Comparison of ENCODE assay signal across 11 cellular contexts in the genomic region with DNA sequence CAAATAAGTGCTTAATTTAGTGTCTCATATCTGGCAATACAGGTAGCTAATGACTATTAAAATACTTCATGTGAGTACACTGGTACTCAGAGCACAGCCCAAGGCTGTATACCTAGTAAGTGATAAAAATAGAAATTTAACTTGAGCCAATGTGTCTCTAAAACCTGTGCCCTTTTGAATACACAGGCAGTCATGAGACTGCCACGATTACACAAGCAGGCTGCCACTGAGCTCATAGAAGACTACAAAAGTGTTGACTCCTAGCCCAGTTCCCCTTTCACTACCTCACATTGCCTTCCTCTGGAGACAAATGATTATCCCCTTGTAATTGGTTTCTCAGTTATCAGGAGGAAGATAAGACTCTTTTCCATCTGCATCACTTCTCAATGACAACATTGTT.
DNase-seq lines count a peak whose midpoint lies in the region; ATAC-seq, FAIRE-seq and TF ChIP-seq lines count a peak whose summit lies in the region.
"Had no signal": no experiment of that assay in that cellular context is flagged by ENCODE, and none has a peak within 500 bp of the region (broad histone marks: within the 10 kb centered on the region; RNA-seq: fewer than 3 reads in every experiment).

No MANE protein-coding gene starts in this region.

- DNase-seq in A549 (ENCODE audit: low read depth in 1 of 2, low spot score in 1 of 2) (peak; percentile 8 to 71), MG63 (peak; percentile 10), MCF 10A (ENCODE audit: unreplicated experiment) (peak; percentile 81), right lobe of liver (peak in 2 of 3 donors; percentile 29 to 58), NCI-H146 treated with DMSO at 0.1 percent for 48 hours (lab: John Stamatoyannopoulos, UW; ENCODE audit: unreplicated experiment) (no peak), natural killer cell (no peak)
- DNase-seq in activated T-cell treated with anti-CD3 and anti-CD28 coated beads, Interleukin-2, amount 50 U/mL, for 72 hours = no peak
- DNase-seq: CD4-positive, alpha-beta T cell; dermis blood vessel endothelial cell had no signal

- H3K27ac ChIP-seq in A549 (peak overlapping the region; percentile 77 to 84), right lobe of liver (no peak overlapping the region)

- peak; percentile 13 for FAIRE-seq in A549 (lab: Jason Lieb, UNC)

- TF ChIP-seq POLR2A in A549 (IDR thresholded peaks at IDR 0.05; ENCODE audit: low read length) (no peak), right lobe of liver (IDR thresholded peaks at IDR 0.05) (no peak)

- no peaks in the 10 kb centered on the region for H3K36me3 ChIP-seq in MG63
- no peaks in the 10 kb centered on the region for H3K36me3 ChIP-seq in right lobe of liver

- H3K4me1 Mint-ChIP-seq in MCF 10A (ENCODE audit: insufficient read depth, unreplicated experiment) (peaks cover 16% of the 10 kb centered on the region), natural killer cell (no peaks in the 10 kb centered on the region)
- no peaks in the 10 kb centered on the region for H3K4me1 Mint-ChIP-seq in activated T-cell treated with anti-CD3 and anti-CD28 coated beads, Interleukin-2, amount 50 U/mL, for 72 hours (ENCODE audit: low read depth)
- H3K4me1 Mint-ChIP-seq: memory B cell had no signal

- CTCF ChIA-PET in A549 (lab: Yijun Ruan, JAX) (interaction anchor here (0.6 to 1.9 kb wide), 2 partner anchors 12 to 969 kb away, joined by 4 read pairs; no protein-coding TSS in a partner anchor), MCF 10A (lab: Yijun Ruan, JAX) (interaction anchor here (0.7 kb wide), 1 partner anchor 494 kb away, joined by 4 read pairs; no protein-coding TSS in a partner anchor)

- POLR2A ChIA-PET in A549 (lab: Yijun Ruan, JAX) = interaction anchor here (1.0 to 1.9 kb wide), 5 partner anchors 65 to 415 kb away, joined by 3 to 34 read pairs (median 5); a partner anchor contains a TSS
- POLR2A ChIA-PET in MCF 10A (lab: Yijun Ruan, JAX) = interaction anchor here (0.6 to 3.5 kb wide), 12 partner anchors 10 to 144 kb away, joined by 3 to 20 read pairs (median 4); no protein-coding TSS in a partner anchor

- H3K9me3 ChIP-seq in A549 = peaks cover 8% of the 10 kb centered on the region; the same call in 1 of the 3 replicates
- no peaks in the 10 kb centered on the region for H3K9me3 ChIP-seq in MG63
- H3K9me3 ChIP-seq in right lobe of liver = no peaks in the 10 kb centered on the region

- intact Hi-C loops in MCF 10A (cut with micrococcal nuclease) = no loop called here
- intact Hi-C loops in right lobe of liver (cut with DNase I) = no loop called here
- intact Hi-C loops in natural killer cell (cut with micrococcal nuclease) = no loop called here

- H3K27me3 Mint-ChIP-seq in MCF 10A (ENCODE audit: insufficient read depth, unreplicated experiment) (no peaks in the 10 kb centered on the region), natural killer cell (ENCODE audit: low read depth in 2 of 2) (no peaks in the 10 kb centered on the region)
- no peaks in the 10 kb centered on the region for H3K27me3 Mint-ChIP-seq in activated T-cell treated with anti-CD3 and anti-CD28 coated beads, Interleukin-2, amount 50 U/mL, for 72 hours (ENCODE audit: low read depth)
- H3K27me3 Mint-ChIP-seq: CD4-positive, alpha-beta T cell; memory B cell had no signal

- WGBS in A549 (ENCODE audit: missing lambda C conversion rate) = 19% methylated on average over 1 of the region's 1 CpG
- 20% methylated on average over 1 of the region's 1 CpG for WGBS in right lobe of liver (ENCODE audit: insufficient coverage, low coverage, low lambda C conversion rate, missing lambda C conversion rate)

- TF ChIP-seq CTCF in A549 (IDR thresholded peaks at IDR 0.05) (no peak), MCF 10A (IDR thresholded peaks at IDR 0.05; ENCODE audit: unreplicated experiment) (no peak), right lobe of liver (IDR thresholded peaks at IDR 0.05) (no peak), natural killer cell (IDR thresholded peaks at IDR 0.05) (no peak)

- TF ChIP-seq EP300 in A549 (IDR thresholded peaks at IDR 0.05) = no peak

- H3K27ac Mint-ChIP-seq in MCF 10A (ENCODE audit: low read depth, unreplicated experiment) = peak overlapping the region; percentile 68
- H3K27ac Mint-ChIP-seq in activated T-cell treated with anti-CD3 and anti-CD28 coated beads, Interleukin-2, amount 50 U/mL, for 72 hours = no peak overlapping the region
- H3K27ac Mint-ChIP-seq in natural killer cell = no peak overlapping the region
- H3K27ac Mint-ChIP-seq: CD4-positive, alpha-beta T cell; memory B cell had no signal

- TF ChIP-seq RAD21 in A549 (conservative IDR thresholded peaks at IDR 0.05 in 1 of 2, IDR thresholded peaks at IDR 0.05 in 1 of 2) = no peak

- H3K4me2 ChIP-seq in A549 = peak overlapping the region; percentile 63

- no peaks in the 10 kb centered on the region for H3K36me3 Mint-ChIP-seq in MCF 10A (ENCODE audit: insufficient read depth, unreplicated experiment)
- H3K36me3 Mint-ChIP-seq in activated T-cell treated with anti-CD3 and anti-CD28 coated beads, Interleukin-2, amount 50 U/mL, for 72 hours (ENCODE audit: insufficient read depth in 2 of 2) = no peaks in the 10 kb centered on the region
- H3K36me3 Mint-ChIP-seq in natural killer cell = no peaks in the 10 kb centered on the region
- H3K36me3 Mint-ChIP-seq: memory B cell had no signal

- H3K4me1 ChIP-seq in A549 (peaks cover 28% of the 10 kb centered on the region), right lobe of liver (no peaks in the 10 kb centered on the region)

- H3K9me3 Mint-ChIP-seq in MCF 10A (ENCODE audit: unreplicated experiment) = peaks cover 13% of the 10 kb centered on the region
- peaks cover 0 to 4% of the 10 kb centered on the region in 2 donors for H3K9me3 Mint-ChIP-seq in activated T-cell treated with anti-CD3 and anti-CD28 coated beads, Interleukin-2, amount 50 U/mL, for 72 hours
- peaks cover 2 to 4% of the 10 kb centered on the region in 2 donors for H3K9me3 Mint-ChIP-seq in natural killer cell

- H3K4me3 Mint-ChIP-seq in MCF 10A (ENCODE audit: unreplicated experiment) = peak overlapping the region; percentile 22
- no peak overlapping the region for H3K4me3 Mint-ChIP-seq in activated T-cell treated with anti-CD3 and anti-CD28 coated beads, Interleukin-2, amount 50 U/mL, for 72 hours
- no peak overlapping the region for H3K4me3 Mint-ChIP-seq in natural killer cell
- H3K4me3 Mint-ChIP-seq: CD4-positive, alpha-beta T cell; memory B cell had no signal

- BruUV-seq in MCF 10A (replicated peaks; lab: Mats Ljungman, UMichigan) = no TSS peak

- H3K27me3 ChIP-seq in MG63 (no peaks in the 10 kb centered on the region), right lobe of liver (no peaks in the 10 kb centered on the region)

- peak; percentile 79 for ATAC-seq in A549
- ATAC-seq in right lobe of liver = peak; percentile 45 to 87 (median 83)
- ATAC-seq in GM18867 (IDR thresholded peaks at IDR 0.05; ENCODE audit: unreplicated experiment) = no peak
- ATAC-seq in activated T-cell treated with anti-CD3 and anti-CD28 coated beads, Interleukin-2, amount 50 U/mL, for 72 hours (replicated peaks in 1 of 2) = no peak
- no peak for ATAC-seq in natural killer cell

- H3K4me3 ChIP-seq in A549 (no peak overlapping the region), MG63 (no peak overlapping the region), right lobe of liver (no peak overlapping the region)

TF ChIP-seq in A549, 52 proteins besides CTCF, POLR2A, EP300 and RAD21:
- TF ChIP-seq RNF2 (IDR thresholded peaks at IDR 0.05; ENCODE audit: borderline replicate concordance, low read depth) (no peak), CEBPB (IDR thresholded peaks at IDR 0.05) (peak in 1 of 2 experiments; percentile 7; a peak in 1 of 4 replicates), SREBF2 (IDR thresholded peaks at IDR 0.05) (no peak), MAZ (IDR thresholded peaks at IDR 0.05; ENCODE audit: borderline replicate concordance, low read depth, low read length) (no peak), MAFK (IDR thresholded peaks at IDR 0.05; ENCODE audit: partially characterized antibody) (no peak)
TF ChIP-seq in A549: peak in this region for 1.

Comparison
In these comparisons a context has a peak if more than half of its experiments do, and no peak if none do; other contexts are left out.
1. ATAC-seq: peak in A549 (2 of 2) and right lobe of liver (4 of 4); none in GM18867 (single experiment), activated T-cell treated with anti-CD3 and anti-CD28 coated beads, Interleukin-2, amount 50 U/mL, for 72 hours (0 of 2) and natural killer cell (0 of 3).
2. DNase-seq: peak in A549 (2 of 2), MG63 (single experiment), MCF 10A (single experiment) and right lobe of liver (2 of 3); none in activated T-cell treated with anti-CD3 and anti-CD28 coated beads, Interleukin-2, amount 50 U/mL, for 72 hours (0 of 2), NCI-H146 treated with DMSO at 0.1 percent for 48 hours (single experiment) and natural killer cell (single experiment).
3. H3K27ac ChIP-seq: peak in A549 (2 of 2); none in right lobe of liver (0 of 3).